ENCODE assay signal across 8 cellular contexts in the genomic region with DNA sequence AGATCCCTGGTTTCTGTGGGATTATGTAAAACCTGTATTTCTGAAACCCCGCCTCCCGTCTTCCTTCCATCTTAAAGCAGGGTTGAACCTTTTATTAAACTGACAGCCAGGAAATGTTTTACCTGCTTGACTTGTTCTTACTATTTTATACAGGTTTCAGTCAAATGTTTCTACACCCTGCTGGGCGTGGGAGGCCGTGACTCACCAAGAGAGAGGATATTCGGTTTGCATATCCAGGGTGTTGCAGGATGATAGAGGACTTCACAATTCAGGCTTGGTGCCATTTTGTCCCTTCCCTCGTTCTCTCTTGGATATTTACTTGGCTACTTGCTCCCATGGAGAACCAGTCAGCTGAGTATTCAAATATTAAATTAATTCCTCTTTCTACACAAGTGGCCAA.
DNase-seq lines count a peak whose midpoint lies in the region; ATAC-seq and TF ChIP-seq lines count a peak whose summit lies in the region.

No MANE protein-coding gene starts in this region.

- no peaks in the 10 kb centered on the region for H3K27me3 ChIP-seq in smooth muscle cell (ENCODE audit: low read depth)
- no peaks in the 10 kb centered on the region for H3K27me3 ChIP-seq in esophagus muscularis mucosa

- H3K4me2 ChIP-seq in smooth muscle cell = no peak overlapping the region

- peaks cover 11% of the 10 kb centered on the region for H3F3A ChIP-seq in smooth muscle cell (ENCODE audit: low read depth)

- WGBS in smooth muscle cell (ENCODE audit: low lambda C conversion rate) = 76% methylated on average over 6 of the region's 6 CpGs
- WGBS in esophagus muscularis mucosa = 92% methylated on average over 6 of the region's 6 CpGs

- H3K9ac ChIP-seq in smooth muscle cell (ENCODE audit: low read depth) = no peak overlapping the region

- DNase-seq in activated T-cell treated with anti-CD3 and anti-CD28 coated beads, Interleukin-2, amount 50 U/mL, for 72 hours = peak; percentile 73 to 74
- DNase-seq in smooth muscle cell (lab: John Stamatoyannopoulos, UW; ENCODE audit: unreplicated experiment) = no peak
- no peak for DNase-seq in AG08396 (ENCODE audit: low spot score)
- DNase-seq in esophagus muscularis mucosa (ENCODE audit: extremely low spot score) = no peak
- no peak for DNase-seq in T-helper 17 cell

- no peaks in the 10 kb centered on the region for H3K79me2 ChIP-seq in smooth muscle cell (ENCODE audit: low read depth)

- intact Hi-C loops in esophagus muscularis mucosa (cut with DNase I) = no loop called here

- no peak overlapping the region for H3K4me3 ChIP-seq in smooth muscle cell
- H3K4me3 ChIP-seq in esophagus muscularis mucosa = no peak overlapping the region

- peak overlapping the region; percentile 61 to 83 for H3K4me3 Mint-ChIP-seq in activated T-cell treated with anti-CD3 and anti-CD28 coated beads, Interleukin-2, amount 50 U/mL, for 72 hours
- no peak overlapping the region for H3K4me3 Mint-ChIP-seq in T-helper 17 cell

- TF ChIP-seq CTCF in smooth muscle cell (IDR thresholded peaks at IDR 0.05; ENCODE audit: borderline replicate concordance, insufficient read depth, poor library complexity, severe bottlenecking) (no peak), esophagus muscularis mucosa (IDR thresholded peaks at IDR 0.05) (no peak)

- ATAC-seq in GM18511 (IDR thresholded peaks at IDR 0.05; ENCODE audit: unreplicated experiment) = peak; percentile 50
- peak; percentile 42 for ATAC-seq in HG03039 (IDR thresholded peaks at IDR 0.05; ENCODE audit: unreplicated experiment)
- ATAC-seq in activated T-cell treated with anti-CD3 and anti-CD28 coated beads, Interleukin-2, amount 50 U/mL, for 72 hours (replicated peaks in 1 of 2) = peak; percentile 77 to 85
- ATAC-seq in T-helper 17 cell = no peak
- ATAC-seq in HG03571 (IDR thresholded peaks at IDR 0.05; ENCODE audit: unreplicated experiment) = no peak

- H3K27ac ChIP-seq in smooth muscle cell (ENCODE audit: low read depth) (peak overlapping the region; percentile 81), esophagus muscularis mucosa (replicated peaks in 1 of 4) (no peak overlapping the region)

- no peaks in the 10 kb centered on the region for H4K20me1 ChIP-seq in smooth muscle cell (ENCODE audit: low read depth)

- TF ChIP-seq EP300 in esophagus muscularis mucosa (IDR thresholded peaks at IDR 0.05) = no peak

- H3K36me3 ChIP-seq in smooth muscle cell (ENCODE audit: low read depth) (no peaks in the 10 kb centered on the region), esophagus muscularis mucosa (no peaks in the 10 kb centered on the region)

- H3K36me3 Mint-ChIP-seq in activated T-cell treated with anti-CD3 and anti-CD28 coated beads, Interleukin-2, amount 50 U/mL, for 72 hours (ENCODE audit: insufficient read depth in 2 of 2) = peaks cover 1 to 2% of the 10 kb centered on the region in 2 donors
- H3K36me3 Mint-ChIP-seq in T-helper 17 cell (ENCODE audit: low read depth) = no peaks in the 10 kb centered on the region

- H3K9me3 ChIP-seq in smooth muscle cell (replicated peaks; ENCODE audit: low read depth) = no peaks in the 10 kb centered on the region
- no peaks in the 10 kb centered on the region for H3K9me3 ChIP-seq in esophagus muscularis mucosa
- no peaks in the 10 kb centered on the region for H3K9me3 ChIP-seq in T-helper 17 cell (ENCODE audit: control insufficient read depth, low read length, poor library complexity, severe bottlenecking)

- no peak for TF ChIP-seq POLR2A in esophagus muscularis mucosa (IDR thresholded peaks at IDR 0.05; ENCODE audit: low read depth)

- peaks cover 70% of the 10 kb centered on the region for H3K4me1 Mint-ChIP-seq in activated T-cell treated with anti-CD3 and anti-CD28 coated beads, Interleukin-2, amount 50 U/mL, for 72 hours (ENCODE audit: low read depth)
- peaks cover 9% of the 10 kb centered on the region for H3K4me1 Mint-ChIP-seq in T-helper 17 cell

- H3K9me3 Mint-ChIP-seq in activated T-cell treated with anti-CD3 and anti-CD28 coated beads, Interleukin-2, amount 50 U/mL, for 72 hours = peaks cover 0 to 2% of the 10 kb centered on the region in 2 donors

- H3K27ac Mint-ChIP-seq in activated T-cell treated with anti-CD3 and anti-CD28 coated beads, Interleukin-2, amount 50 U/mL, for 72 hours = peak overlapping the region; percentile 32
- no peak overlapping the region for H3K27ac Mint-ChIP-seq in T-helper 17 cell

- no peaks in the 10 kb centered on the region for H3K27me3 Mint-ChIP-seq in activated T-cell treated with anti-CD3 and anti-CD28 coated beads, Interleukin-2, amount 50 U/mL, for 72 hours (ENCODE audit: low read depth)
- no peaks in the 10 kb centered on the region for H3K27me3 Mint-ChIP-seq in T-helper 17 cell

- H3K4me1 ChIP-seq in smooth muscle cell (ENCODE audit: low read depth) (no peaks in the 10 kb centered on the region), esophagus muscularis mucosa (no peaks in the 10 kb centered on the region)

- no peak overlapping the region for H2AFZ ChIP-seq in smooth muscle cell (ENCODE audit: low read depth)

Comparison
In these comparisons a context has a peak if more than half of its experiments do, and no peak if none do; other contexts are left out.
1. ATAC-seq: peak in GM18511 (single experiment), HG03039 (single experiment) and activated T-cell treated with anti-CD3 and anti-CD28 coated beads, Interleukin-2, amount 50 U/mL, for 72 hours (2 of 2); none in T-helper 17 cell (single experiment) and HG03571 (single experiment).
2. DNase-seq: peak in activated T-cell treated with anti-CD3 and anti-CD28 coated beads, Interleukin-2, amount 50 U/mL, for 72 hours (2 of 2); none in smooth muscle cell (single experiment), AG08396 (single experiment), esophagus muscularis mucosa (single experiment) and T-helper 17 cell (0 of 3).